Comparison of ENCODE assay signal across 1 cellular context in the genomic region with DNA sequence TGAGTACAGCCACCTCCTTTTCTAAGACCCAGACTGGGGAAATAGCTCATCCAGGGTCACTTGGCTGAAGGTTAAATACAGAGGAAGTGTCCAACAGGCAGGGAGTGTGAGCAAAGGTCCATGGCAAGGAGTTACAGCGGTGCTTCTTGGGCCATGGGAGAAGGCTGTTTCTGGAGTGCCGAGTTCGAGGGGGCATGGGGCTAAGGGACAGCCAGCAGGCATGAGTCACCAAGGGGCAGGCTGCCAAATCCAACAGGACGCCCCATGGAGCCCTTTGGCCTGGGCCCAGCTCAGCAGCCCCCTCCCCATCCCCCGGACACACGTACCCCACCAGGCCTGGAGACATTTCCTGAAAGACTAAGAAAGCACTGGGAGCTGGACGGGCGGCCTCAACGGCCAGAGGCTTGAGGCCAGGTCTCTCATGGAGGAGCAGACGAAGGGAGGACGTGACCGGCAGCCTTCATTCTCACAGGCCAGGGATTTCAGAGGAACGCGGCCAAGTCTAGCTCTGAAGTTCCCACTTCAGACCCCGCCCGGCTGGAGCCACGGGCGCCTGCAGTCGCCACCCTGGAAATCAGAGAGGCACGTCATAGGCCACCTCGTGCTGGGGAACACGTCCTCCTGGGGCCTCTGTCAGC.
A peak's percentile ranks its signal among the peaks of the same experiment; 100 is the strongest.
TF ChIP-seq lines count a peak whose summit lies in the region.

No MANE protein-coding gene starts in this region.

TF ChIP-seq in endothelial cell of umbilical vein, 7 proteins besides CTCF, POLR2A, EP300 and RAD21:
- TF ChIP-seq, protein P1, sequence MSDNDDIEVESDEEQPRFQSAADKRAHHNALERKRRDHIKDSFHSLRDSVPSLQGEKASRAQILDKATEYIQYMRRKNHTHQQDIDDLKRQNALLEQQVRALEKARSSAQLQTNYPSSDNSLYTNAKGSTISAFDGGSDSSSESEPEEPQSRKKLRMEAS (IDR thresholded peaks at IDR 0.05; ENCODE audit: insufficient read depth, insufficient read length), result no peak
- no peak for TF ChIP-seq GATA2 (IDR thresholded peaks at IDR 0.05; ENCODE audit: insufficient read depth, insufficient read length, low read depth, low read length)
- TF ChIP-seq FOS (IDR thresholded peaks at IDR 0.05; ENCODE audit: borderline replicate concordance, insufficient read depth, low read length), result peak; percentile 81
- peak; percentile 35 for TF ChIP-seq JUN (IDR thresholded peaks at IDR 0.05; ENCODE audit: borderline replicate concordance, insufficient read depth, insufficient read length, low read depth)
- peak; percentile 95 for TF ChIP-seq POLR2AphosphoS5 (IDR thresholded peaks at IDR 0.05; ENCODE audit: insufficient read depth, low read depth, low read length)
TF ChIP-seq in endothelial cell of umbilical vein: peak in this region for 3.
